In genomic region chr12:132268674-132269073, GRCh38 we compare ENCODE assay signal across 22 cellular contexts.
"Had no signal": no experiment of that assay in that cellular context is flagged by ENCODE, and none has a peak within 500 bp of the region (broad histone marks: within the 10 kb centered on the region; RNA-seq: fewer than 3 reads in every experiment).

No MANE protein-coding gene starts in this region.

- DNase-seq: activated CD4-positive, CD25-positive, alpha-beta regulatory T cell treated with anti-CD3 and anti-CD28 coated beads, Interleukin-2, amount 50 U/mL, for 72 hours; activated CD8-positive, alpha-beta memory T cell treated with anti-CD3 and anti-CD28 coated beads for 24 hours; activated CD8-positive, alpha-beta memory T cell treated with anti-CD3 and anti-CD28 coated beads, Interleukin-2, amount 50 U/mL, for 48 hours; activated effector memory CD4-positive, alpha-beta T cell treated with Interleukin-2 at 50 U/mL for 16 hours; activated naive CD4-positive, alpha-beta T cell treated with anti-CD3 and anti-CD28 coated beads, Interleukin-2, amount 50 U/mL, for 16 hours; activated T-cell treated with anti-CD3 and anti-CD28 coated beads, Interleukin-2, amount 50 U/mL, for 48 hours; aorta; brain microvascular endothelial cell; central memory CD4-positive, alpha-beta T cell; dorsolateral prefrontal cortex; foreskin fibroblast; hippocampal formation; islet precursor cell; left colon; lower lobe of right lung; occipital lobe; retina; stimulated activated CD4-positive, alpha-beta T cell treated with anti-CD3 and anti-CD28 coated beads, Interleukin-2, amount 100 ng/mL, for 24 hours; stimulated activated naive CD8-positive, alpha-beta T cell treated with anti-CD3 and anti-CD28 coated beads, Interleukin-15, Interleukin-2, amounts not matched to agents 100 U/mL and 50 U/mL, for 24 hours had no signal

- H3K36me3 ChIP-seq: brain microvascular endothelial cell, lower lobe of right lung, tibial nerve had no signal

- H3K4me3 ChIP-seq: dorsolateral prefrontal cortex, lower lobe of right lung, tibial nerve had no signal

- H3K9me3 ChIP-seq: lower lobe of right lung, tibial nerve had no signal

- H3K4me1 ChIP-seq: lower lobe of right lung had no signal

- ATAC-seq: left colon; lower lobe of right lung; natural killer cell treated with Interleukin-12 subunit alpha and Interleukin-12 subunit beta and Interleukin-15 and Interleukin-18, amount 100 ng/mL, for 72 hours; stimulated activated naive CD8-positive, alpha-beta T cell treated with anti-CD3 and anti-CD28 coated beads, Interleukin-15, Interleukin-2, amounts not matched to agents 100 U/mL and 50 U/mL, for 24 hours had no signal

- H3K27ac ChIP-seq: brain microvascular endothelial cell, lower lobe of right lung, tibial nerve, VCaP had no signal
